ENCODE assay signal across 8 cellular contexts in the genomic region with DNA sequence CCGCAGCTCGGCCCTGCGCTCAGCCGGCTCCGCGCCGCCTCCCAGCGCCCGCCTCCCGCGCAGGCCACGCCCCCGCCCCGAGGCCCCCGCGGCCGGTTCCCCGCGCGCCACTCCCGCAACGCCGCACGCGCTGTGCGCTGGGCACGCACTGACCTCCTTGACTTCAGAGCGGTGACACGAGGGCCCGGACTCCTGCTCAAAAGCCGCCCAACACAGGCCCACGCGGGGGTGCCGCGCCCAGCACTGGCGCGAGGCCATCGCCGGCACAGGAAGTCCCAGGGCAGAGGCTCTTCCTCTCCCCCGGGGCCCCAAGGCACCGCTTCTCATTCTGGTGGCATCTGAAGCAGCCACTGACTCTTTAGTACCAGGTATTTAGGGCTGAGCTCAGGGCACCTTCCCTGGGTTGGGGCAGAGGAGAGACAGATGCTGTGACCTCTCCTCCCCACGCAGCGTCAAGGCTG. TPM values are rescaled to one million over a fixed set of nuclear protein-coding genes. Genes with fewer than 3 reads are reported as not detected.
A peak's percentile ranks its signal among the peaks of the same experiment; 100 is the strongest.
DNase-seq lines count a peak whose midpoint lies in the region; ATAC-seq and TF ChIP-seq lines count a peak whose summit lies in the region.

No MANE protein-coding gene starts in this region.

- TF ChIP-seq CTCF in heart right ventricle (IDR thresholded peaks at IDR 0.05) (no peak), prostate gland (IDR thresholded peaks at IDR 0.05) (no peak)

- no peaks in the 10 kb centered on the region for H3K27me3 Mint-ChIP-seq in activated naive CD8-positive, alpha-beta T cell treated with anti-CD3 and anti-CD28 coated beads for 36 hours

- intact Hi-C loops in heart right ventricle (cut with DNase I) (loop anchor here in 3 of 10 donors (2.0 kb wide), 3 partner anchors 19 to 35 kb away; no protein-coding TSS in a partner anchor), prostate gland (cut with DNase I) (no loop called here)

- 0 to 1% methylated on average over 40 to 43 of the region's 43 CpGs for WGBS in heart right ventricle, 2 donors
- WGBS in prostate gland, result 2% methylated on average over 10 of the region's 43 CpGs

- H3K36me3 ChIP-seq in heart right ventricle (no peaks in the 10 kb centered on the region), prostate gland (no peaks in the 10 kb centered on the region)

- H3K36me3 Mint-ChIP-seq in activated naive CD8-positive, alpha-beta T cell treated with anti-CD3 and anti-CD28 coated beads for 36 hours, result peaks cover 5% of the 10 kb centered on the region

- TF ChIP-seq POLR2A in prostate gland (IDR thresholded peaks at IDR 0.05), result no peak

- H3K9me3 ChIP-seq in heart right ventricle (no peaks in the 10 kb centered on the region), prostate gland (no peaks in the 10 kb centered on the region)

- in situ Hi-C loops in SK-MEL-5 (cut with HindIII; ENCODE audit: low pct_unique_long_range_greater_than_20kb, low sequenced_read_pairs), result no loop called here

- H3K4me3 ChIP-seq in heart right ventricle (peak overlapping the region; percentile 69 to 96 (median 80)), prostate gland (peak overlapping the region; percentile 48 to 49)

- DNase-seq in AG08396 (ENCODE audit: low spot score), result peak; percentile 79
- DNase-seq in SK-MEL-5 (ENCODE audit: low read depth, low spot score), result peak; percentile 27
- peak; percentile 78 for DNase-seq in activated naive CD8-positive, alpha-beta T cell treated with anti-CD3 and anti-CD28 coated beads for 36 hours
- peak; percentile 57 to 75 for DNase-seq in heart right ventricle
- DNase-seq in prostate gland (ENCODE audit: low spot score), result no peak
- DNase-seq in ureter (ENCODE audit: low spot score), result no peak

- peaks cover 45% of the 10 kb centered on the region for H3K4me1 Mint-ChIP-seq in activated naive CD8-positive, alpha-beta T cell treated with anti-CD3 and anti-CD28 coated beads for 36 hours

- peak overlapping the region; percentile 94 for H3K27ac Mint-ChIP-seq in activated naive CD8-positive, alpha-beta T cell treated with anti-CD3 and anti-CD28 coated beads for 36 hours

- H3K27me3 ChIP-seq in heart right ventricle (no peaks in the 10 kb centered on the region), prostate gland (replicated peaks; ENCODE audit: insufficient read depth) (no peaks in the 10 kb centered on the region)

- peak; percentile 47 for ATAC-seq in GM19023 (IDR thresholded peaks at IDR 0.05; ENCODE audit: unreplicated experiment)
- ATAC-seq in HG03432 (IDR thresholded peaks at IDR 0.05; ENCODE audit: unreplicated experiment), result peak; percentile 52
- ATAC-seq in heart right ventricle, result peak; percentile 5 to 47 (median 24)

- H3K9me3 Mint-ChIP-seq in activated naive CD8-positive, alpha-beta T cell treated with anti-CD3 and anti-CD28 coated beads for 36 hours, result no peaks in the 10 kb centered on the region

- H3K4me1 ChIP-seq in heart right ventricle (peaks cover 30 to 79% (median 62%) of the 10 kb centered on the region in 9 donors), prostate gland (replicated peaks) (peaks cover 37% of the 10 kb centered on the region)

- peak overlapping the region; percentile 86 for H3K4me3 Mint-ChIP-seq in activated naive CD8-positive, alpha-beta T cell treated with anti-CD3 and anti-CD28 coated beads for 36 hours

- H3K27ac ChIP-seq in heart right ventricle (peak overlapping the region; percentile 79 to 95 (median 92)), prostate gland (peak overlapping the region; percentile 87 to 88)

RNA-seq across cellular contexts. Expression of gene TNK2, which starts 12.4 kb away (rescaled TPM):
- 7.9 and 9.0 TPM in 2 replicates for total RNA-seq in SK-MEL-5 (2014; rRNA removed; shearing (Covaris generic))
- 24.5 and 34.4 TPM in 2 replicates for polyA plus RNA-seq in SK-MEL-5 (2015; cell fraction: cytosol; rRNA removed)
- polyA plus RNA-seq in SK-MEL-5 (2015; cell fraction: nucleus; rRNA removed), result 46.3 and 83.6 TPM in 2 replicates
- total RNA-seq in activated naive CD8-positive, alpha-beta T cell treated with anti-CD3 and anti-CD28 coated beads for 36 hours, result 10 to 100 TPM; 34.6 to 35.1 TPM
- total RNA-seq in heart right ventricle (10 to 100 TPM; 17.6 to 47.3 (median 32.2) TPM), prostate gland (100 to 1,000 TPM in 1 of 2 donors, 10 to 100 TPM in 1; 34.9 to 100 TPM), ureter (97.6 TPM)
- polyA plus RNA-seq in heart right ventricle, result 10 to 100 TPM; 31.3 to 48.3 TPM

Comparison
In these comparisons a context has a peak if more than half of its experiments do, and no peak if none do; other contexts are left out.
1. DNase-seq: peak in AG08396 (single experiment), SK-MEL-5 (single experiment), activated naive CD8-positive, alpha-beta T cell treated with anti-CD3 and anti-CD28 coated beads for 36 hours (single experiment) and heart right ventricle (2 of 2); none in prostate gland (single experiment) and ureter (single experiment).
2. Peak in every context shown above with its lines, with median percentiles within 50 percentile points of each other: ATAC-seq.